ENCODE assay signal across 8 cellular contexts in the genomic region with DNA sequence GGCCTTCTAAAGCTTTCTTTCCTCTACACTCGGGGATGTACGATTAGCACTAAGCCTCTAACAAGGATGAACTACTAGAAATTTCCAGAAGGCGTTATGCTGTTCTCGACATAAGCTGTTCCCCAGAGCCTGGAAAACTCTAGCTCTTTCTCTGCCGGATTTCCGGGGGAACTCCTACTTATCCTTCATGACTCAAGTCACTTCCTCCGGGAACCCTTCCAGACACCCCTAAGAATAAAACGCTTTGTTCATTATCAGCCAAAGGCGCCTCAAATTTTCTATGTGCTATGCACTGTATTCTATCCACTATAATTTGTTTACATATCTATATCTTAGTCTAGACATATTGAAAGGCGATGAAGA.
DNase-seq lines count a peak whose midpoint lies in the region; ATAC-seq lines count a peak whose summit lies in the region.

No MANE protein-coding gene starts in this region.

- H2AFZ ChIP-seq in neuron (ENCODE audit: low read depth, low read length) = peak overlapping the region; percentile 30

- no peaks in the 10 kb centered on the region for H3K9me3 Mint-ChIP-seq in activated naive CD4-positive, alpha-beta T cell treated with anti-CD3 and anti-CD28 coated beads, Interleukin-2, amount 10 ng/mL, durations not matched to agents 7 days and 5 days

- peaks cover 64% of the 10 kb centered on the region for H3K4me1 Mint-ChIP-seq in activated naive CD4-positive, alpha-beta T cell treated with anti-CD3 and anti-CD28 coated beads, Interleukin-2, amount 10 ng/mL, durations not matched to agents 7 days and 5 days

- H3K9me3 ChIP-seq in neuron (ENCODE audit: low read length) = no peaks in the 10 kb centered on the region

- ATAC-seq in HG03565 (IDR thresholded peaks at IDR 0.05; ENCODE audit: unreplicated experiment) = no peak
- no peak for ATAC-seq in GM19035 (IDR thresholded peaks at IDR 0.05; ENCODE audit: unreplicated experiment)

- peaks cover 17% of the 10 kb centered on the region for H3K36me3 Mint-ChIP-seq in activated naive CD4-positive, alpha-beta T cell treated with anti-CD3 and anti-CD28 coated beads, Interleukin-2, amount 10 ng/mL, durations not matched to agents 7 days and 5 days

- DNase-seq in COLO829 (ENCODE audit: low spot score) (peak; percentile 48), HuH-7.5 (ENCODE audit: low spot score) (peak; percentile 15), globus pallidus (ENCODE audit: low spot score) (peak; percentile 84), GM19240 (ENCODE audit: insufficient read length, low spot score) (no peak)
- DNase-seq in activated naive CD4-positive, alpha-beta T cell treated with anti-CD3 and anti-CD28 coated beads, Interleukin-2, amount 10 ng/mL, durations not matched to agents 7 days and 5 days = no peak

- CTCF ChIA-PET in activated naive CD4-positive, alpha-beta T cell treated with anti-CD3 and anti-CD28 coated beads, Interleukin-2, amount 10 ng/mL, durations not matched to agents 7 days and 5 days (lab: Charles Lee) = interaction anchor here (1.0 to 1.5 kb wide), 2 partner anchors 18 to 97 kb away, joined by 3 to 4 read pairs; no protein-coding TSS in a partner anchor

- H3K27me3 ChIP-seq in neuron (ENCODE audit: insufficient read depth, low read length) = no peaks in the 10 kb centered on the region

- peak overlapping the region; percentile 93 for H3K4me3 Mint-ChIP-seq in activated naive CD4-positive, alpha-beta T cell treated with anti-CD3 and anti-CD28 coated beads, Interleukin-2, amount 10 ng/mL, durations not matched to agents 7 days and 5 days

- no peaks in the 10 kb centered on the region for H3K27me3 Mint-ChIP-seq in activated naive CD4-positive, alpha-beta T cell treated with anti-CD3 and anti-CD28 coated beads, Interleukin-2, amount 10 ng/mL, durations not matched to agents 7 days and 5 days

- peak overlapping the region; percentile 68 for H3K4me3 ChIP-seq in neuron (ENCODE audit: low read length)

- peak overlapping the region; percentile 90 for H3K27ac Mint-ChIP-seq in activated naive CD4-positive, alpha-beta T cell treated with anti-CD3 and anti-CD28 coated beads, Interleukin-2, amount 10 ng/mL, durations not matched to agents 7 days and 5 days

- H3K4me1 ChIP-seq in neuron (ENCODE audit: insufficient read depth, low read length) = peaks cover 12% of the 10 kb centered on the region

- no peaks in the 10 kb centered on the region for H3K36me3 ChIP-seq in neuron (ENCODE audit: insufficient read depth, low read length)

Comparison
In these comparisons a context has a peak if more than half of its experiments do, and no peak if none do; other contexts are left out.
1. DNase-seq: peak in COLO829 (single experiment), HuH-7.5 (single experiment) and globus pallidus (single experiment); none in activated naive CD4-positive, alpha-beta T cell treated with anti-CD3 and anti-CD28 coated beads, Interleukin-2, amount 10 ng/mL, durations not matched to agents 7 days and 5 days (single experiment) and GM19240 (single experiment).